In the genomic region with DNA sequence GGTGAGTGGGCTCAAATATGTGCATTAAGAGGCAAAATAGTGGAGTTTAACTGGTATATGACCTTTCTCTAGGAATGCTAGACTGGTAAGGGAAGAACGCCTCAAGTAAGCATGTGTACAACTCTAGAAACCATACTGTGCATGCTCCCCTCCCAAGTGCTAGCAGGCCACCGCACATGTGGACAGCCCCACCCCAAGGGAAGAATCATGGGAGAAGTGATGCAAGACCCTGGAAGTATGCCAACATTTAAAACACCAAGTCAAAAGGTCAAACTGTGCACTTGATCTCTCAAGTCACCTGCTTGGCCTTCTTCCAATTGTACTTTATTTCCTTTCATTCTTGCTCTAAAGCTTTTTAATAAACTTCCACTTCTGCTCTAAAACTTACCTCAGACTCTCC, we compare ENCODE assay signal across 21 cellular contexts.
A peak's percentile ranks its signal among the peaks of the same experiment; 100 is the strongest.
DNase-seq lines count a peak whose midpoint lies in the region; ATAC-seq, FAIRE-seq and TF ChIP-seq lines count a peak whose summit lies in the region.
"Had no signal": no experiment of that assay in that cellular context is flagged by ENCODE, and none has a peak within 500 bp of the region (broad histone marks: within the 10 kb centered on the region; RNA-seq: fewer than 3 reads in every experiment).

No MANE protein-coding gene starts in this region.

- H3K9me3 Mint-ChIP-seq in stimulated activated effector memory CD8-positive, alpha-beta T cell treated with anti-CD3 and anti-CD28 coated beads, Interleukin-12 subunit alpha, Interleukin-12 subunit beta, amount 100 ng/mL, for 72 hours = no peaks in the 10 kb centered on the region

- no peaks in the 10 kb centered on the region for H3K9me3 ChIP-seq in HepG2 (ENCODE audit: low read length)
- H3K9me3 ChIP-seq in right lobe of liver = no peaks in the 10 kb centered on the region
- H3K9me3 ChIP-seq: BE2C, Caco-2, SK-N-SH had no signal

- H3K9ac ChIP-seq in HepG2 (ENCODE audit: insufficient read depth, low read depth, low read length) = no peak overlapping the region
- H3K9ac ChIP-seq: SK-N-SH had no signal

- POLR2A ChIA-PET in HepG2 (lab: Yijun Ruan, JAX) = no interaction called here

- H3K4me3 ChIP-seq in HepG2 (replicated peaks in 1 of 3; ENCODE audit: insufficient read depth in 1 of 3, low read depth in 2 of 3, low read length in 3 of 3) (no peak overlapping the region), right lobe of liver (no peak overlapping the region), epithelial cell of proximal tubule (ENCODE audit: low read depth, low read length) (no peak overlapping the region)

- TF ChIP-seq POLR2A in HepG2 (IDR thresholded peaks at IDR 0.05; ENCODE audit: insufficient read depth in 1 of 2, low read depth in 2 of 2, low read length in 2 of 2) = no peak
- no peak for TF ChIP-seq POLR2A in right lobe of liver (IDR thresholded peaks at IDR 0.05)

- no TSS peak for BruUV-seq in HepG2 (replicated peaks; lab: Mats Ljungman, UMichigan)

- in situ Hi-C loops in HepG2 (cut with HindIII; ENCODE audit: extremely low pct_ligation_motif_present, low pct_unique_long_range_greater_than_20kb) = no loop called here

- CTCF ChIA-PET in HepG2 (lab: Yijun Ruan, JAX; ENCODE audit: low intra/inter-chr PET ratio, low total read pairs) = no interaction called here

- TF ChIP-seq CTCF in HepG2 (CRISPR knock-in tag; IDR thresholded peaks at IDR 0.05) (no peak), right lobe of liver (IDR thresholded peaks at IDR 0.05) (no peak), epithelial cell of proximal tubule (conservative IDR thresholded peaks at IDR 0.05; ENCODE audit: low read depth, low read length) (no peak), omental fat pad (IDR thresholded peaks at IDR 0.05) (no peak)

- no peak for ATAC-seq in HepG2
- ATAC-seq in right lobe of liver = no peak
- ATAC-seq in stimulated activated effector memory CD8-positive, alpha-beta T cell treated with anti-CD3 and anti-CD28 coated beads, Interleukin-12 subunit alpha, Interleukin-12 subunit beta, amount 100 ng/mL, for 72 hours = no peak
- ATAC-seq in omental fat pad (ENCODE audit: low FRiP score) = no peak

- no peak overlapping the region for H3K4me2 ChIP-seq in HepG2 (ENCODE audit: low read depth, low read length)
- H3K4me2 ChIP-seq: SK-N-SH had no signal

- no peaks in the 10 kb centered on the region for H3K27me3 ChIP-seq in HepG2 (ENCODE audit: control insufficient read depth in 1 of 2, insufficient read depth in 2 of 2, low read length in 2 of 2)
- H3K27me3 ChIP-seq in right lobe of liver = no peaks in the 10 kb centered on the region
- H3K27me3 ChIP-seq: BE2C had no signal

- no peaks in the 10 kb centered on the region for H3K79me2 ChIP-seq in HepG2 (ENCODE audit: insufficient read depth, low read length)

- FAIRE-seq in HepG2 (lab: Jason Lieb, UNC) = no peak
- FAIRE-seq: A204.1, GM12892, GM18507 had no signal

- no peak overlapping the region for H3K4me3 Mint-ChIP-seq in stimulated activated effector memory CD8-positive, alpha-beta T cell treated with anti-CD3 and anti-CD28 coated beads, Interleukin-12 subunit alpha, Interleukin-12 subunit beta, amount 100 ng/mL, for 72 hours
- H3K4me3 Mint-ChIP-seq: CD4-positive, CD25-positive, alpha-beta regulatory T cell had no signal

- TF ChIP-seq EP300 in HepG2 (IDR thresholded peaks at IDR 0.05; ENCODE audit: low read depth in 2 of 2, low read length in 2 of 2) (no peak), HepG2 (CRISPR knock-in tag; IDR thresholded peaks at IDR 0.05; ENCODE audit: borderline replicate concordance) (no peak)

- no peaks in the 10 kb centered on the region for H4K20me1 ChIP-seq in HepG2 (ENCODE audit: insufficient read depth, low read length)

- no peaks in the 10 kb centered on the region for H3K36me3 Mint-ChIP-seq in stimulated activated effector memory CD8-positive, alpha-beta T cell treated with anti-CD3 and anti-CD28 coated beads, Interleukin-12 subunit alpha, Interleukin-12 subunit beta, amount 100 ng/mL, for 72 hours
- H3K36me3 Mint-ChIP-seq: CD4-positive, CD25-positive, alpha-beta regulatory T cell had no signal

- no peak for TF ChIP-seq RAD21 in HepG2 (CRISPR knock-in tag; IDR thresholded peaks at IDR 0.05)

- DNase-seq in NCI-H1105 treated with DMSO at 0.1 percent for 48 hours (lab: John Stamatoyannopoulos, UW) (peak; percentile 26), NCI-H1105 (lab: John Stamatoyannopoulos, UW) (no peak), HepG2 (ENCODE audit: low spot score) (no peak), right lobe of liver (no peak), epithelial cell of proximal tubule (ENCODE audit: low read depth) (peak; percentile 7), omental fat pad (ENCODE audit: low spot score) (no peak)
- DNase-seq in stimulated activated effector memory CD8-positive, alpha-beta T cell treated with anti-CD3 and anti-CD28 coated beads, Interleukin-12 subunit alpha, Interleukin-12 subunit beta, amount 100 ng/mL, for 72 hours (ENCODE audit: low spot score in 2 of 2) = no peak
- DNase-seq: BE2C; Caco-2; CD4-positive, CD25-positive, alpha-beta regulatory T cell; DMS53; GOT3; NCI-H1092; NCI-H1694 treated with DMSO at 0.1 percent for 48 hours; NCI-H345; NCI-H526 treated with DMSO at 0.1 percent for 48 hours; SHP77 treated with DMSO at 0.1 percent for 48 hours; SK-N-SH had no signal

- H3K27ac ChIP-seq in HepG2 (ENCODE audit: extremely low read length, insufficient read depth, low read length) = no peak overlapping the region
- no peak overlapping the region for H3K27ac ChIP-seq in right lobe of liver

- no peak overlapping the region for H2AFZ ChIP-seq in HepG2 (ENCODE audit: low read length)

- H3K4me1 ChIP-seq in HepG2 (ENCODE audit: insufficient read depth, low read length) = no peaks in the 10 kb centered on the region
- no peaks in the 10 kb centered on the region for H3K4me1 ChIP-seq in right lobe of liver
- H3K4me1 ChIP-seq: BE2C, Caco-2 had no signal

- intact Hi-C loops in HepG2 (cut with micrococcal nuclease; ENCODE audit: unreplicated experiment) (no loop called here), right lobe of liver (cut with DNase I) (no loop called here)

- H3K36me3 ChIP-seq in HepG2 (replicated peaks in 1 of 2; ENCODE audit: control insufficient read depth in 1 of 2, insufficient read depth in 2 of 2, low read length in 2 of 2) (no peaks in the 10 kb centered on the region), right lobe of liver (no peaks in the 10 kb centered on the region)
- H3K36me3 ChIP-seq: BE2C had no signal

- H3K4me1 Mint-ChIP-seq in stimulated activated effector memory CD8-positive, alpha-beta T cell treated with anti-CD3 and anti-CD28 coated beads, Interleukin-12 subunit alpha, Interleukin-12 subunit beta, amount 100 ng/mL, for 72 hours = no peaks in the 10 kb centered on the region
- H3K4me1 Mint-ChIP-seq: CD4-positive, CD25-positive, alpha-beta regulatory T cell had no signal

- no peak overlapping the region for H3K27ac Mint-ChIP-seq in stimulated activated effector memory CD8-positive, alpha-beta T cell treated with anti-CD3 and anti-CD28 coated beads, Interleukin-12 subunit alpha, Interleukin-12 subunit beta, amount 100 ng/mL, for 72 hours
- H3K27ac Mint-ChIP-seq: CD4-positive, CD25-positive, alpha-beta regulatory T cell had no signal

- 6% methylated on average over 2 of the region's 2 CpGs for WGBS in HepG2 (ENCODE audit: low lambda C conversion rate)
- WGBS in right lobe of liver (ENCODE audit: insufficient coverage, low coverage, low lambda C conversion rate, missing lambda C conversion rate) = 61% methylated on average over 2 of the region's 2 CpGs

TF ChIP-seq in HepG2, 621 proteins besides CTCF, POLR2A, EP300 and RAD21 (continues in another document):
- TF ChIP-seq ZNF354B (CRISPR knock-in tag; IDR thresholded peaks at IDR 0.05) (no peak), RARA (CRISPR knock-in tag; IDR thresholded peaks at IDR 0.05) (no peak), ZNF660 (CRISPR knock-in tag; IDR thresholded peaks at IDR 0.05; ENCODE audit: borderline replicate concordance, low read depth) (no peak), ZNF75D (CRISPR knock-in tag; IDR thresholded peaks at IDR 0.05; ENCODE audit: borderline replicate concordance) (no peak)
- TF ChIP-seq, protein P1, sequence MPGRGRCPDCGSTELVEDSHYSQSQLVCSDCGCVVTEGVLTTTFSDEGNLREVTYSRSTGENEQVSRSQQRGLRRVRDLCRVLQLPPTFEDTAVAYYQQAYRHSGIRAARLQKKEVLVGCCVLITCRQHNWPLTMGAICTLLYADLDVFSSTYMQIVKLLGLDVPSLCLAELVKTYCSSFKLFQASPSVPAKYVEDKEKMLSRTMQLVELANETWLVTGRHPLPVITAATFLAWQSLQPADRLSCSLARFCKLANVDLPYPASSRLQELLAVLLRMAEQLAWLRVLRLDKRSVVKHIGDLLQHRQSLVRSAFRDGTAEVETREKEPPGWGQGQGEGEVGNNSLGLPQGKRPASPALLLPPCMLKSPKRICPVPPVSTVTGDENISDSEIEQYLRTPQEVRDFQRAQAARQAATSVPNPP (CRISPR knock-in tag; IDR thresholded peaks at IDR 0.05) = no peak

Comparison
In these comparisons a context has a peak if more than half of its experiments do, and no peak if none do; other contexts are left out.
1. DNase-seq: peak in NCI-H1105 treated with DMSO at 0.1 percent for 48 hours (single experiment) and epithelial cell of proximal tubule (single experiment); none in NCI-H1105 (single experiment), HepG2 (single experiment), right lobe of liver (0 of 3), stimulated activated effector memory CD8-positive, alpha-beta T cell treated with anti-CD3 and anti-CD28 coated beads, Interleukin-12 subunit alpha, Interleukin-12 subunit beta, amount 100 ng/mL, for 72 hours (0 of 2) and omental fat pad (single experiment).